In the genomic region with DNA sequence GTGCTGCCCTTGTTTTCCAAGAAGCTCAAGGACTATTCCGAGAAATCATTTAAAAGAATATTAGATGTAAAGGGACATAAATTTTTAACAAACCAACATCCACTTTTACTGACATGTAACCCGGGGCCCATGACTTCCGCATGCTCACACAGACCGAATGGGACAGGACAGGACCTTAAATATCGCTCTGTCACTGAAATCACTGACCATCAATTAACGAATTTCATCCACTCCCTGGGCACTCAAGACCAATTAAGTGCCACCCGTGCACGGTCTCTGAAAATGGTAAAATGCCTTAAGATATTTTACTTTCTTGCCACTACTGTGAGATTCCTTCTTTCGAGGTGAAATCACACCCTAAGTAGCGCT, we compare ENCODE assay signal across 8 cellular contexts. TPM values are rescaled to one million over a fixed set of nuclear protein-coding genes. Genes with fewer than 3 reads are reported as not detected.
A peak's percentile ranks its signal among the peaks of the same experiment; 100 is the strongest.
DNase-seq lines count a peak whose midpoint lies in the region; ATAC-seq and TF ChIP-seq lines count a peak whose summit lies in the region.

No MANE protein-coding gene starts in this region.

- H3K9me3 ChIP-seq in mucosa of rectum (ENCODE audit: control insufficient read depth in 2 of 2, low read length in 2 of 2), result no peaks in the 10 kb centered on the region

- H3K4me1 Mint-ChIP-seq in chondrocyte (ENCODE audit: low read depth), result peaks cover 26% of the 10 kb centered on the region

- H3K36me3 ChIP-seq in mucosa of rectum (ENCODE audit: control insufficient read depth in 2 of 2, insufficient read depth in 2 of 2, low read length in 2 of 2), result no peaks in the 10 kb centered on the region

- peaks cover 8% of the 10 kb centered on the region for H3K36me3 Mint-ChIP-seq in chondrocyte (ENCODE audit: low read depth)

- H3K4me1 ChIP-seq in mucosa of rectum (ENCODE audit: control insufficient read depth in 2 of 2, insufficient read depth in 2 of 2, low read length in 2 of 2), result peaks cover 0 to 2% of the 10 kb centered on the region in 2 donors

- H3K27ac ChIP-seq in mucosa of rectum (ENCODE audit: low read depth in 2 of 2, low read length in 2 of 2), result peak overlapping the region; percentile 81 to 85

- H3K9ac ChIP-seq in mucosa of rectum (ENCODE audit: low read depth in 1 of 2, low read length in 2 of 2), result peak overlapping the region; percentile 71 to 78

- H3K4me3 ChIP-seq in mucosa of rectum (ENCODE audit: low read length in 2 of 2), result peak overlapping the region; percentile 79 to 92

- peak overlapping the region; percentile 98 for H3K27ac Mint-ChIP-seq in chondrocyte (ENCODE audit: unreplicated experiment)

- no peak for TF ChIP-seq CTCF in chondrocyte (IDR thresholded peaks at IDR 0.05)

- H3K9me3 Mint-ChIP-seq in chondrocyte (ENCODE audit: low read depth), result no peaks in the 10 kb centered on the region

- peak overlapping the region; percentile 97 for H3K4me3 Mint-ChIP-seq in chondrocyte (ENCODE audit: unreplicated experiment)

- H3K27me3 Mint-ChIP-seq in chondrocyte (ENCODE audit: low read depth), result no peaks in the 10 kb centered on the region

- no peaks in the 10 kb centered on the region for H3K27me3 ChIP-seq in mucosa of rectum (ENCODE audit: control insufficient read depth in 2 of 2, insufficient read depth in 2 of 2, low read length in 2 of 2)

- DNase-seq in CD1c-positive myeloid dendritic cell (ENCODE audit: extremely low spot score) (peak; percentile 16), HT1080 (ENCODE audit: low read depth) (peak; percentile 3), chondrocyte (ENCODE audit: low spot score) (no peak), NCI-H2029 treated with DMSO at 0.1 percent for 48 hours (lab: John Stamatoyannopoulos, UW) (no peak), kidney tubule cell (ENCODE audit: low spot score) (no peak), HuH-7.5 (ENCODE audit: low spot score) (no peak)

- peak; percentile 47 for ATAC-seq in GM21367 (IDR thresholded peaks at IDR 0.05; ENCODE audit: unreplicated experiment)

RNA-seq across cellular contexts. Expression of a gene that starts 0.5 kb away (rescaled TPM):
- 12.8 and 15.0 TPM in 2 replicates for total RNA-seq in HT1080 (2014; rRNA removed; shearing (Covaris generic))
- polyA plus RNA-seq in HT1080 (2015; cell fraction: cytosol; rRNA removed), result 14.3 and 17.0 TPM in 2 replicates
- polyA plus RNA-seq in HT1080 (2015; cell fraction: nucleus; rRNA removed), result 59.0 and 70.1 TPM in 2 replicates
- total RNA-seq in chondrocyte, result 5.0 to 7.6 TPM (median 7.4 TPM) in 3 replicates

Comparison
In these comparisons a context has a peak if more than half of its experiments do, and no peak if none do; other contexts are left out.
1. DNase-seq: peak in CD1c-positive myeloid dendritic cell (single experiment) and HT1080 (single experiment); none in chondrocyte (single experiment), NCI-H2029 treated with DMSO at 0.1 percent for 48 hours (single experiment), kidney tubule cell (single experiment) and HuH-7.5 (single experiment).